8 cellular contexts compared by ENCODE assay signal in the genomic region with DNA sequence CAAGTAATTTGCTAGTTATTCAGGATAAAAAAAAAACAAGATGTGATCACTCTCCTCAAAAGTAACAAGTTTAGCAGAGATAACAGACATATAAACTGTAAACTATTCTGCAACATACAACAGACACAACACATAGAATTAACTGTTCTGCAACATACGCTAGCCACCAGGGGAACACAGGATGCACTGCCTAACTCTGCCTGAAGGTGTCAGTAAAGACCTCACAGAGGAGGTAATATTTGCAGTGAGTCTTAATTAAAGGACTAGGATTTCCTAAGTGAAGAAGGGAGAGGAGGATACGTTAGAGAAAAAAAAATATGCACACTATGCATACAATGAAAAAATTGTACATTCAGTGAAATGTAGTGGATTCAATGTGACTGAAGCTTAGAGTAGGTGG.
DNase-seq lines count a peak whose midpoint lies in the region; ATAC-seq and TF ChIP-seq lines count a peak whose summit lies in the region.
"Not testable (repeated sequence)": the region's sequence is repeated elsewhere in the genome, so short reads cannot be mapped to it uniquely, and the experiment has no call there.

No MANE protein-coding gene starts in this region.

- H3K4me3 ChIP-seq in GM12865 (ENCODE audit: low read depth, low read length); ascending aorta; heart right ventricle: not testable (repeated sequence)

- H3K27me3 ChIP-seq in ascending aorta, heart right ventricle: not testable (repeated sequence)

- intact Hi-C loops in ascending aorta (cut with DNase I); heart right ventricle (cut with DNase I); sciatic nerve (cut with DNase I): not testable (repeated sequence)

- peaks cover 8 to 12% of the 10 kb centered on the region in 2 donors for H3K36me3 ChIP-seq in ascending aorta
- H3K36me3 ChIP-seq in heart right ventricle, result peaks cover 0 to 32% (median 2%) of the 10 kb centered on the region in 9 donors

- peak; percentile 75 for ATAC-seq in GM21825 (IDR thresholded peaks at IDR 0.05; ENCODE audit: unreplicated experiment)
- ATAC-seq in HG03469 (IDR thresholded peaks at IDR 0.05; ENCODE audit: unreplicated experiment), result peak; percentile 69
- ATAC-seq in heart right ventricle, result peak; percentile 46 to 86 (median 76)
- ATAC-seq in sciatic nerve, result peak; percentile 88
- ATAC-seq in stimulated activated naive CD8-positive, alpha-beta T cell treated with anti-CD3 and anti-CD28 coated beads, Interleukin-15, Interleukin-2, amounts not matched to agents 100 U/mL and 50 U/mL, for 24 hours, result peak; percentile 94

- not testable (repeated sequence) for H3K27ac ChIP-seq in ascending aorta, heart right ventricle

- not testable (repeated sequence) for DNase-seq in GM12865 (ENCODE audit: low read depth)
- peak; percentile 87 for DNase-seq in activated CD4-positive, alpha-beta T cell treated with anti-CD3 and anti-CD28 coated beads, Interleukin-2, amount 50 U/mL, for 1 hour
- peak; percentile 17 to 92 for DNase-seq in ascending aorta (ENCODE audit: low spot score in 2 of 2)
- DNase-seq in heart right ventricle, result peak; percentile 15 to 78
- DNase-seq in sciatic nerve (ENCODE audit: low spot score), result peak; percentile 90
- DNase-seq in stimulated activated naive CD8-positive, alpha-beta T cell treated with anti-CD3 and anti-CD28 coated beads, Interleukin-15, Interleukin-2, amounts not matched to agents 100 U/mL and 50 U/mL, for 24 hours, result peak; percentile 88

- TF ChIP-seq CTCF in GM12865 (IDR thresholded peaks at IDR 0.05; ENCODE audit: insufficient read depth, low read depth, low read length, missing control alignments) (peak; percentile 41), ascending aorta (IDR thresholded peaks at IDR 0.05) (peak in 2 of 3 experiments; percentile 54 to 65), heart right ventricle (IDR thresholded peaks at IDR 0.05) (peak; percentile 33 to 58 (median 51))

- 3 to 13% methylated on average over 1 of the region's 2 CpGs for WGBS in heart right ventricle, 2 donors

- H3K4me1 ChIP-seq in ascending aorta, heart right ventricle: not testable (repeated sequence)

- H3K9me3 ChIP-seq in ascending aorta, heart right ventricle: not testable (repeated sequence)
